ENCODE assay signal across 13 cellular contexts in the genomic region with DNA sequence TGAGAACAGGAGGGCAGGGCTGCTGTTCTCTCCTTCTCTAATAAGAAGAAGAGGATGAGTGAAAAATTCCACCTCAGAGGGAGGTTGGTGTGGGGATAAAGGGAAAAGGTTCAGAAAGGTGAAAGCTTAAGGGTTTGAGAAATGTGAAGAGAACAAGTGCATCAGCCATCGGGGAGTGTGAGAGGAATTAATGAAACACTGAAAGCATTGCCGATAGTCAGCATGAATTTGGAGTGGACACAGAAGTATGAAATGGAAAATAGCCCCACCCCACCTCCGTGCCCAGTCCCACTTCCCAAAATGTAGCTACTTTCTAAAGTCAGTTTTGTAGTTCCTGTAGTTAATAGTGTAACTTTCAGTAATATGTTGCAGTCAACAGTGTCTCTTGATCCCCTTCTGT. TPM values are rescaled to one million over a fixed set of nuclear protein-coding genes. Genes with fewer than 3 reads are reported as not detected.
A peak's percentile ranks its signal among the peaks of the same experiment; 100 is the strongest.
DNase-seq lines count a peak whose midpoint lies in the region; ATAC-seq, FAIRE-seq and TF ChIP-seq lines count a peak whose summit lies in the region.
"Had no signal": no experiment of that assay in that cellular context is flagged by ENCODE, and none has a peak within 500 bp of the region (broad histone marks: within the 10 kb centered on the region; RNA-seq: fewer than 3 reads in every experiment).

No MANE protein-coding gene starts in this region.

- peak overlapping the region; percentile 82 for H3K4me3 Mint-ChIP-seq in HFFc6

- TF ChIP-seq POLR2A in K562 (conservative IDR thresholded peaks at IDR 0.05) (no peak), ovary (IDR thresholded peaks at IDR 0.05) (no peak)

- POLR2A ChIA-PET in SK-N-SH (lab: Yijun Ruan, JAX) = no interaction called here
- POLR2A ChIA-PET in K562 (lab: Yijun Ruan, JAX) = interaction anchor here (0.7 to 2.2 kb wide), 9 partner anchors 9 to 77 kb away, joined by 3 to 9 read pairs (median 4); no protein-coding TSS in a partner anchor

- 88% methylated on average over 3 of the region's 3 CpGs for WGBS in SK-N-SH (ENCODE audit: low lambda C conversion rate)
- WGBS in K562 (ENCODE audit: insufficient coverage, low coverage, missing lambda C conversion rate) = 67% methylated on average over 3 of the region's 3 CpGs
- WGBS in ovary, 3 donors = 78 to 92% (median 90%) methylated on average over 3 of the region's 3 CpGs

- H3K9ac ChIP-seq in SK-N-SH (peak overlapping the region; percentile 12; the same call in 1 of the 2 replicates), K562 (ENCODE audit: insufficient read depth in 1 of 2, low read depth in 2 of 2, low read length in 2 of 2) (no peak overlapping the region)

- DNase-seq in SK-N-SH (no peak), HFFc6 (no peak), K562 (ENCODE audit: extremely low read depth in 1 of 4, low spot score in 3 of 4) (no peak), ovary (no peak), NCI-H526 treated with DMSO at 0.1 percent for 48 hours (lab: John Stamatoyannopoulos, UW) (no peak), SKM-1 treated with dmso at 0.1 percent for 144 hours (lab: John Stamatoyannopoulos, UW; ENCODE audit: unreplicated experiment) (no peak)
- DNase-seq: DND-41, heart left ventricle, NCI-H345 had no signal

- FAIRE-seq in K562 (lab: Jason Lieb, UNC) = no peak
- FAIRE-seq: A204.1 had no signal

- H3K4me1 Mint-ChIP-seq in HFFc6 (ENCODE audit: low read depth) = peaks cover 29% of the 10 kb centered on the region

- no peaks in the 10 kb centered on the region for H3K36me3 ChIP-seq in SK-N-SH (replicated peaks in 1 of 2; ENCODE audit: control insufficient read depth in 1 of 2, insufficient read depth in 2 of 2, low read length in 1 of 2)
- H3K36me3 ChIP-seq in K562 (ENCODE audit: control insufficient read depth, insufficient read depth, low read length) = peaks cover 7% of the 10 kb centered on the region; the same call in 1 of the 3 replicates
- H3K36me3 ChIP-seq in neutrophil = no peaks in the 10 kb centered on the region
- no peaks in the 10 kb centered on the region for H3K36me3 ChIP-seq in ovary
- H3K36me3 ChIP-seq: SJSA1 had no signal

- peaks cover 71% of the 10 kb centered on the region for H3K79me2 ChIP-seq in SK-N-SH (ENCODE audit: insufficient read depth)
- peaks cover 50% of the 10 kb centered on the region for H3K79me2 ChIP-seq in K562 (ENCODE audit: control insufficient read depth, insufficient read depth, low read length)

- H3K9me3 Mint-ChIP-seq in HFFc6 = no peaks in the 10 kb centered on the region

- ATAC-seq in SK-N-SH treated with all-trans-retinoic acid at 6 μM for 48 hours = no peak
- peak; percentile 27; the same call in 2 of the 3 replicates for ATAC-seq in K562

- H3K27ac Mint-ChIP-seq in HFFc6 = peak overlapping the region; percentile 90

- H3K4me3 ChIP-seq in SK-N-SH (ENCODE audit: low read depth in 2 of 2, low read length in 1 of 2) = no peak overlapping the region
- H3K4me3 ChIP-seq in K562 = no peak overlapping the region
- no peak overlapping the region for H3K4me3 ChIP-seq in neutrophil (ENCODE audit: low read depth in 1 of 2, low read length in 1 of 2)
- no peak overlapping the region for H3K4me3 ChIP-seq in ovary
- H3K4me3 ChIP-seq: heart left ventricle, SJSA1 had no signal

- H3K27ac ChIP-seq in SK-N-SH (ENCODE audit: low read depth in 2 of 2, low read length in 1 of 2) (peak overlapping the region in 1 of 2 experiments; percentile 38; a peak in 2 of 4 replicates), K562 (ENCODE audit: extremely low read depth, low read depth, low read length) (peak overlapping the region; percentile 2; the same call in 1 of the 3 replicates), neutrophil (peak overlapping the region; percentile 51), ovary (no peak overlapping the region)
- H3K27ac ChIP-seq: SJSA1 had no signal

- H3K4me1 ChIP-seq in SK-N-SH (ENCODE audit: control insufficient read depth in 1 of 2, insufficient read depth in 2 of 2, low read depth in 1 of 2, low read length in 1 of 2) = peaks cover 0 to 25% of the 10 kb centered on the region in 2 experiments; a peak in 1 of 4 replicates
- H3K4me1 ChIP-seq in K562 (replicated peaks in 1 of 2; ENCODE audit: control insufficient read depth in 2 of 2, insufficient read depth in 2 of 2, low read length in 2 of 2) = peaks cover 6 to 19% of the 10 kb centered on the region in 2 experiments; a peak in 3 of 5 replicates
- H3K4me1 ChIP-seq in neutrophil (ENCODE audit: control insufficient read depth in 1 of 2, insufficient read depth in 1 of 2, low read depth in 1 of 2, low read length in 1 of 2) = peaks cover 50 to 64% of the 10 kb centered on the region in 2 experiments
- peaks cover 1% of the 10 kb centered on the region for H3K4me1 ChIP-seq in ovary (ENCODE audit: insufficient read depth)

- H3K9me3 ChIP-seq in SK-N-SH (no peaks in the 10 kb centered on the region), K562 (replicated peaks; ENCODE audit: control insufficient read depth, insufficient read depth, low read depth, low read length) (no peaks in the 10 kb centered on the region), neutrophil (no peaks in the 10 kb centered on the region), ovary (no peaks in the 10 kb centered on the region)
- H3K9me3 ChIP-seq: heart left ventricle, SJSA1 had no signal

- in situ Hi-C loops in K562 (cut with MboI) = no loop called here

- peaks cover 4% of the 10 kb centered on the region; the same call in 1 of the 2 replicates for H3K36me3 Mint-ChIP-seq in HFFc6 (ENCODE audit: low read depth)

- CTCF ChIA-PET in SK-N-SH (lab: Yijun Ruan, JAX) (interaction anchor here (0.6 kb wide), 1 partner anchor 30 kb away, joined by 3 read pairs; no protein-coding TSS in a partner anchor), K562 (lab: Yijun Ruan, JAX; ENCODE audit: low intra/inter-chr PET ratio) (no interaction called here)

- no peaks in the 10 kb centered on the region for H3K9me2 ChIP-seq in SK-N-SH

- BruUV-seq in K562 (replicated peaks; lab: Mats Ljungman, UMichigan) = no TSS peak

- H3F3A ChIP-seq in SK-N-SH (replicated peaks; ENCODE audit: insufficient read depth) = peaks cover 33% of the 10 kb centered on the region

- H3K27me3 Mint-ChIP-seq in HFFc6 (ENCODE audit: insufficient read depth) = peaks cover 4% of the 10 kb centered on the region

- H4K20me1 ChIP-seq in SK-N-SH (ENCODE audit: insufficient read depth) (no peaks in the 10 kb centered on the region), K562 (replicated peaks; ENCODE audit: control insufficient read depth, insufficient read depth, low read length) (no peaks in the 10 kb centered on the region)

- H3K27me3 ChIP-seq in SK-N-SH (ENCODE audit: insufficient read depth) = no peaks in the 10 kb centered on the region
- no peaks in the 10 kb centered on the region for H3K27me3 ChIP-seq in K562 (ENCODE audit: control insufficient read depth in 2 of 2, insufficient read depth in 2 of 2, low read length in 2 of 2)
- no peaks in the 10 kb centered on the region for H3K27me3 ChIP-seq in neutrophil
- no peaks in the 10 kb centered on the region for H3K27me3 ChIP-seq in ovary
- H3K27me3 ChIP-seq: heart left ventricle, SJSA1 had no signal

- TF ChIP-seq CTCF in SK-N-SH (IDR thresholded peaks at IDR 0.05) = no peak
- TF ChIP-seq CTCF in HFFc6 (IDR thresholded peaks at IDR 0.05) = no peak
- no peak for TF ChIP-seq CTCF in K562 (IDR thresholded peaks at IDR 0.05 in 2 of 3, conservative IDR thresholded peaks at IDR 0.05 in 1 of 3; ENCODE audit: insufficient read depth in 2 of 3, low read depth in 1 of 3, low read length in 3 of 3)
- TF ChIP-seq CTCF in neutrophil (IDR thresholded peaks at IDR 0.05) = no peak
- no peak for TF ChIP-seq CTCF in ovary (IDR thresholded peaks at IDR 0.05)

- intact Hi-C loops in K562 (cut with micrococcal nuclease) = no loop called here
- intact Hi-C loops in ovary (cut with DNase I) = no loop called here

- no peaks in the 10 kb centered on the region for H3K9me1 ChIP-seq in K562 (ENCODE audit: control insufficient read depth, insufficient read depth, low read length)

- no peak for TF ChIP-seq EP300 in SK-N-SH (IDR thresholded peaks at IDR 0.05; ENCODE audit: borderline replicate concordance in 1 of 2, low read depth in 1 of 2, low read length in 1 of 2)
- no peak for TF ChIP-seq EP300 in K562 (IDR thresholded peaks at IDR 0.05; ENCODE audit: low read length)
- no peak for TF ChIP-seq EP300 in ovary (IDR thresholded peaks at IDR 0.05)

- H2AFZ ChIP-seq in SK-N-SH (ENCODE audit: low read depth) (no peak overlapping the region), K562 (ENCODE audit: low read depth, low read length) (no peak overlapping the region)

- no peak for TF ChIP-seq RAD21 in SK-N-SH (IDR thresholded peaks at IDR 0.05; ENCODE audit: low read length)
- no peak for TF ChIP-seq RAD21 in K562 (CRISPR knock-in tag; conservative IDR thresholded peaks at IDR 0.05 in 1 of 2, IDR thresholded peaks at IDR 0.05 in 1 of 2)

- peak overlapping the region; percentile 34 for H3K4me2 ChIP-seq in SK-N-SH
- H3K4me2 ChIP-seq in K562 (ENCODE audit: insufficient read depth, low read length) = no peak overlapping the region; the same call in 1 of the 2 replicates

TF ChIP-seq in SK-N-SH treated with all-trans-retinoic acid at 6 μM for 48 hours, 23 proteins besides CTCF, POLR2A, EP300 and RAD21 (continues in another document):
- TF ChIP-seq ZFP3 (CRISPR knock-in tag; IDR thresholded peaks at IDR 0.05) = no peak

RNA-seq across cellular contexts. Expression of a gene that starts 33.4 kb away (rescaled TPM):
- 6.6 and 8.6 TPM in 2 replicates for polyA plus RNA-seq in SK-N-SH (2012; rRNA removed)
- 6.8 and 7.6 TPM in 2 replicates for polyA plus RNA-seq in SK-N-SH (2012; cell fraction: cytosol; rRNA removed)
- 6.5 and 11.6 TPM in 2 replicates for polyA plus RNA-seq in SK-N-SH (2012; cell fraction: nucleus; rRNA removed)
- total RNA-seq in HFFc6 (2021; fragmentation: NEBNext Ultra II Directional; extraction: Animal tissue kit (Norgen Biotek cat#: 25700)) = 10 to 100 TPM; 17.4 to 24.7 (median 20.6) TPM
- total RNA-seq in K562 (2011; cell fraction: chromatin; rRNA removed; ENCODE audit: low replicate concordance) = 38.9 and 51.6 TPM in 2 replicates
- 22.5 and 24.8 TPM in 2 replicates for total RNA-seq in K562 (2011; cell fraction: nucleolus; rRNA removed)
- 29.4 and 38.1 TPM in 2 replicates for total RNA-seq in K562 (2011; cell fraction: nucleoplasm; rRNA removed)
- 12.1 and 14.8 TPM in 2 replicates for total RNA-seq in K562 (2014; rRNA removed)
- 18.8 and 21.2 TPM in 2 replicates for total RNA-seq in K562 (2014; rRNA removed; fragmentation: Illumina TruSeq; extraction: Trizol)
- 19.9 and 20.3 TPM in 2 replicates for total RNA-seq in K562 (2015; rRNA removed; fragmentation: Illumina TruSeq; extraction: Trizol)
- 22.9 and 23.7 TPM in 2 replicates for total RNA-seq in K562 (2021)
- 20.5 and 26.1 TPM in 2 replicates for polyA plus RNA-seq in K562 (2011; rRNA removed)
- 16.1 and 18.2 TPM in 2 replicates for polyA plus RNA-seq in K562 (2011; cell fraction: cytosol; rRNA removed)
- polyA plus RNA-seq in K562 (2011; cell fraction: nucleus; rRNA removed) = 24.1 and 27.3 TPM in 2 replicates
- polyA plus RNA-seq in K562 (2012) = 13.5 and 14.8 TPM in 2 replicates
- polyA plus RNA-seq in K562 (2014; fragmentation: Illumina TruSeq; extraction: Trizol) = 18.8 and 21.0 TPM in 2 replicates
- 1 to 10 TPM; 4.6 to 5.8 TPM for polyA plus RNA-seq in K562 (2014; fragmentation: Nextera tagmentation; extraction: Ambion mirVana)
- polyA plus RNA-seq in K562 (2014; rRNA removed) = 11.7 and 13.4 TPM in 2 replicates
- 57.9 and 67.7 TPM in 2 replicates for polyA minus RNA-seq in K562 (2011; rRNA and poly(A)+ RNA removed)
- polyA minus RNA-seq in K562 (2011; cell fraction: cytosol; rRNA and poly(A)+ RNA removed) = 28.2 and 36.9 TPM in 2 replicates
- polyA minus RNA-seq in K562 (2011; cell fraction: nucleus; rRNA and poly(A)+ RNA removed) = 20.7 and 28.9 TPM in 2 replicates
- 10 to 100 TPM; 16.4 to 33.3 (median 20.0) TPM for total RNA-seq in ovary
- polyA plus RNA-seq in ovary = 10 to 100 TPM in 1 of 2 donors, 1 to 10 TPM in 1; 7.2 to 17.4 TPM

Comparison
In these comparisons a context has a peak if more than half of its experiments do, and no peak if none do; other contexts are left out.
1. H3K27ac ChIP-seq: peak in K562 (single experiment) and neutrophil (single experiment); none in ovary (0 of 2).